Comparison of ENCODE assay signal across 1 cellular context in the genomic region with DNA sequence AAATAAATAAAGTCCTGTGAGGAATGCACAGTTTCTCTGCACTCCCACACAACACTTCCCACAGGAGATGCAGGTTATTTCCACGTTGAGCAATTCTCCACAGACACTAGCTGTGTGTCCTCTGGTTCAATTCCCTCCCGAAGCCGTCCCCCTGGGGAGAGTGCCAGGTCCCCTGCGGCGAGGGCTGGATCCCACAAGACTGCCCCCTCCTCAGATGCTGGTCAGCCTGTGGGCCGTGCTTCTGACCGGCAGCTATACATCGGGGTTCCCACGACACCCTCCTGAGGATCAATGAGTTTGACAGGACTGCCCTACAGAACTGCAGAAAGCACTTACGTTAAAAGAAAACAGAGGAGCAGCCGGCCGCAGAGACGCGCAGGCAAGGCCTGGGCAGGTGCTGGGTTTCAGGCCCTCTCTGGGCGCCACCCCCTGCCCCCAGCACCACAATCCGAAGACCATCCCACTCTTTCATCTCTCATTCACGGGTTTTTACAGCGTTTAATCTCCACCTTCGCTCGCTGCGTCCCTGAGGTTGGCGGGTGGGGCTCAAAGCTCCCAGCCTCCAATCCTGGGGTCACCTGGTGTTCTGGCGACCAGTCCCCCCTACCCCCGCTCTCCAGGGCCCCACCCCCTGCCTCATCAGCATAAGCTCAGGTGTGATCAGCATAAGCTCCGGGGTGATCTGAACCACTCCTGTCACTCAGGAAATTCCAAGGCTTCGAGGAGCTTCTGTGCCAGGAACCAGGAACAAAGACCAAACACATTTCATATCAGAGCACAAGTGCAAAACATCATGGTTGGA.
TF ChIP-seq lines count a peak whose summit lies in the region.

No MANE protein-coding gene starts in this region.

TF ChIP-seq in WTC11, 78 proteins besides CTCF, POLR2A, EP300 and RAD21 (continued from another document):
- TF ChIP-seq, protein P1, sequence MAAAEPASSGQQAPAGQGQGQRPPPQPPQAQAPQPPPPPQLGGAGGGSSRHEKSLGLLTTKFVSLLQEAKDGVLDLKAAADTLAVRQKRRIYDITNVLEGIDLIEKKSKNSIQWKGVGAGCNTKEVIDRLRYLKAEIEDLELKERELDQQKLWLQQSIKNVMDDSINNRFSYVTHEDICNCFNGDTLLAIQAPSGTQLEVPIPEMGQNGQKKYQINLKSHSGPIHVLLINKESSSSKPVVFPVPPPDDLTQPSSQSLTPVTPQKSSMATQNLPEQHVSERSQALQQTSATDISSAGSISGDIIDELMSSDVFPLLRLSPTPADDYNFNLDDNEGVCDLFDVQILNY (CRISPR knock-in tag; IDR thresholded peaks at IDR 0.05) = no peak
- TF ChIP-seq TEAD1 (CRISPR knock-in tag; IDR thresholded peaks at IDR 0.05) = no peak
- TF ChIP-seq JAZF1 (CRISPR knock-in tag; IDR thresholded peaks at IDR 0.05) = no peak
TF ChIP-seq in WTC11: peak in this region for 0.
